ENCODE assay signal across 1 cellular context in the genomic region with DNA sequence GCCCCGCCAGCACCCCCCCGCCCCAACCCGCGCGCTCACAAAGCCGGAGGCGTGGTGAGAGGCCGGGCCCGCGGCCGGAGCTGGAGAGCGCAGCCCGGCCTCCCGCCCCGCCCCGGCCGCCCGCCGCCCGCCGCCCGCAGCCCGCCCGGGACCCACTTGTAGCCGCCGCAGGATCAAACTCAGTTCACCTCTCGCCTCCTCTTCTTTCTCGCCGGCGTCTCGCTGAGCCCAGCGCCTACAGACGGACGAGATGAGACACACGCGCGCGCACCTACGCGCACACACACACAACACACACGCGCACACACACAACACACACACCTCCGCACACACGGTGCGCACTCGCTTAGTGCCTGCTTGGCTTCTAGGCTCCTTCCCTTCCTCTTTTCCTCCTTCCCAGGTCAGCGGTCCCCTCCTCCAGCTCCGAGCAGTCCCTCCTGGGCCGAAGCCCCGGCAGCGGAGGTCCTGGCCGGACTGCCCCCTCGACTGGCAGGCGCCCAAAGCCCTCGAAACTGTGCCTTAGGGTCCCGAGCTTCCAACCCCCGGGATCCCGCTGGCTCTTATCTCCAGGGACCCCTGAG.
TF ChIP-seq lines count a peak whose summit lies in the region.

No MANE protein-coding gene starts in this region.

TF ChIP-seq in IMR-90, 13 proteins besides CTCF, POLR2A, EP300 and RAD21:
- TF ChIP-seq, protein P1, sequence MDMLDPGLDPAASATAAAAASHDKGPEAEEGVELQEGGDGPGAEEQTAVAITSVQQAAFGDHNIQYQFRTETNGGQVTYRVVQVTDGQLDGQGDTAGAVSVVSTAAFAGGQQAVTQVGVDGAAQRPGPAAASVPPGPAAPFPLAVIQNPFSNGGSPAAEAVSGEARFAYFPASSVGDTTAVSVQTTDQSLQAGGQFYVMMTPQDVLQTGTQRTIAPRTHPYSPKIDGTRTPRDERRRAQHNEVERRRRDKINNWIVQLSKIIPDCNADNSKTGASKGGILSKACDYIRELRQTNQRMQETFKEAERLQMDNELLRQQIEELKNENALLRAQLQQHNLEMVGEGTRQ (IDR thresholded peaks at IDR 0.05; ENCODE audit: low read depth, low read length) = no peak
- TF ChIP-seq CHD1 (IDR thresholded peaks at IDR 0.05; ENCODE audit: low read depth, low read length) (no peak), CEBPB (IDR thresholded peaks at IDR 0.05; ENCODE audit: low read depth, low read length) (no peak), NFE2L2 (IDR thresholded peaks at IDR 0.05; ENCODE audit: low read depth, low read length) (no peak), MAFK (IDR thresholded peaks at IDR 0.05; ENCODE audit: low read depth, low read length) (no peak), MAZ (IDR thresholded peaks at IDR 0.05; ENCODE audit: borderline replicate concordance, low read depth, low read length) (no peak), RCOR1 (IDR thresholded peaks at IDR 0.05; ENCODE audit: insufficient replicate concordance, low read length) (no peak), SMC3 (IDR thresholded peaks at IDR 0.05; ENCODE audit: low read depth, low read length) (no peak), RFX5 (IDR thresholded peaks at IDR 0.05; ENCODE audit: low read depth, low read length) (no peak), BHLHE40 (IDR thresholded peaks at IDR 0.05; ENCODE audit: low read depth, low read length) (no peak), MXI1 (IDR thresholded peaks at IDR 0.05; ENCODE audit: borderline replicate concordance, low read depth, low read length) (no peak), FOS (IDR thresholded peaks at IDR 0.05; ENCODE audit: low read depth, low read length) (no peak)
- TF ChIP-seq, protein P2, sequence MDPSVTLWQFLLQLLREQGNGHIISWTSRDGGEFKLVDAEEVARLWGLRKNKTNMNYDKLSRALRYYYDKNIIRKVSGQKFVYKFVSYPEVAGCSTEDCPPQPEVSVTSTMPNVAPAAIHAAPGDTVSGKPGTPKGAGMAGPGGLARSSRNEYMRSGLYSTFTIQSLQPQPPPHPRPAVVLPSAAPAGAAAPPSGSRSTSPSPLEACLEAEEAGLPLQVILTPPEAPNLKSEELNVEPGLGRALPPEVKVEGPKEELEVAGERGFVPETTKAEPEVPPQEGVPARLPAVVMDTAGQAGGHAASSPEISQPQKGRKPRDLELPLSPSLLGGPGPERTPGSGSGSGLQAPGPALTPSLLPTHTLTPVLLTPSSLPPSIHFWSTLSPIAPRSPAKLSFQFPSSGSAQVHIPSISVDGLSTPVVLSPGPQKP (IDR thresholded peaks at IDR 0.05; ENCODE audit: borderline replicate concordance, low read depth, low read length) = no peak
